18 cellular contexts compared by ENCODE assay signal in the genomic region with DNA sequence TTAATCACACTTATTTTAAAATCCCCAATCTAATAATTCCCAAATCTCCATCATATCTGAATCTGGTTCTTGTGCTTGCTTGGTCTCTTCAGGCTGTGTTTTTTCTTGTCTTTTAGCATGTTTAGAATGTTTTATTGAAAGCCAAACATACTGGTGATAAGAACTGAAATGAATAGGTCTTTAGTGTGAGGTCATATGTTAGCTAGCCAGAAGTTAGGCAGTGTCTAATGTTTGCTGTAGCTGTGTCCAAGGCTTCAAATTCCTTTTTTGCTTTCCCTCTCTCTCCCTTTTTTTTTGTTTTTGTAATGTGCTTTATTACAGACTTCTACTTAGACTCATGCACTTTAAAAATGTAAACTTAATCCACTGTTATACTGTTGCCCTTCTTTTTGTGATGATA.
DNase-seq lines count a peak whose midpoint lies in the region; ATAC-seq, FAIRE-seq and TF ChIP-seq lines count a peak whose summit lies in the region.
"Had no signal": no experiment of that assay in that cellular context is flagged by ENCODE, and none has a peak within 500 bp of the region (broad histone marks: within the 10 kb centered on the region; RNA-seq: fewer than 3 reads in every experiment).

No MANE protein-coding gene starts in this region.

- in situ Hi-C loops in mammary epithelial cell (cut with MboI; ENCODE audit: low sequenced_read_pairs in 2 of 2) = no loop called here

- no peaks in the 10 kb centered on the region for H3K4me1 ChIP-seq in mammary epithelial cell (ENCODE audit: insufficient read depth, low read length)

- CTCF ChIA-PET in mammary epithelial cell (lab: Charles Lee; ENCODE audit: low non-redundant PET) = no interaction called here

- peaks cover 4% of the 10 kb centered on the region for H3K36me3 Mint-ChIP-seq in progenitor cell of endocrine pancreas (ENCODE audit: insufficient read depth)
- no peaks in the 10 kb centered on the region for H3K36me3 Mint-ChIP-seq in stimulated activated memory B cell treated with anti-CD40 and anti-IgM and Interleukin-4, amounts not matched to agents 10 μg/mL and 1 μg/mL and 100 μg/mL, for 72 hours
- H3K36me3 Mint-ChIP-seq: CD14-positive monocyte had no signal

- no peaks in the 10 kb centered on the region for H3K79me2 ChIP-seq in mammary epithelial cell (ENCODE audit: insufficient read depth, low read length)

- H3K4me1 Mint-ChIP-seq in progenitor cell of endocrine pancreas (ENCODE audit: low read depth) = peaks cover 23% of the 10 kb centered on the region
- H3K4me1 Mint-ChIP-seq in stimulated activated memory B cell treated with anti-CD40 and anti-IgM and Interleukin-4, amounts not matched to agents 10 μg/mL and 1 μg/mL and 100 μg/mL, for 72 hours = no peaks in the 10 kb centered on the region
- H3K4me1 Mint-ChIP-seq: CD14-positive monocyte had no signal

- peaks cover 11% of the 10 kb centered on the region for H3K9me3 Mint-ChIP-seq in progenitor cell of endocrine pancreas (ENCODE audit: low read depth)
- H3K9me3 Mint-ChIP-seq in stimulated activated memory B cell treated with anti-CD40 and anti-IgM and Interleukin-4, amounts not matched to agents 10 μg/mL and 1 μg/mL and 100 μg/mL, for 72 hours = peaks cover 4% of the 10 kb centered on the region

- no peak overlapping the region for H3K4me3 ChIP-seq in fibroblast of the aortic adventitia (ENCODE audit: low read depth, low read length)
- no peak overlapping the region for H3K4me3 ChIP-seq in mammary epithelial cell (replicated peaks in 1 of 3; ENCODE audit: insufficient read depth in 1 of 3, low read depth in 2 of 3, low read length in 3 of 3)

- TF ChIP-seq CTCF in D721Med (IDR thresholded peaks at IDR 0.05; ENCODE audit: insufficient read depth, missing control alignments) = no peak
- no peak for TF ChIP-seq CTCF in fibroblast of the aortic adventitia (IDR thresholded peaks at IDR 0.05; ENCODE audit: insufficient read depth, low read length)
- no peak for TF ChIP-seq CTCF in progenitor cell of endocrine pancreas (IDR thresholded peaks at IDR 0.05; ENCODE audit: unreplicated experiment)
- no peak for TF ChIP-seq CTCF in mammary epithelial cell (conservative IDR thresholded peaks at IDR 0.05 in 1 of 2, IDR thresholded peaks at IDR 0.05 in 1 of 2; ENCODE audit: extremely low read depth in 1 of 2, insufficient read depth in 1 of 2, low read depth in 1 of 2, low read length in 2 of 2)

- no peak overlapping the region for H3K27ac ChIP-seq in mammary epithelial cell (ENCODE audit: insufficient read depth, low read depth, low read length)

- H4K20me1 ChIP-seq in mammary epithelial cell (ENCODE audit: insufficient read depth, low read length) = no peaks in the 10 kb centered on the region

- FAIRE-seq in D721Med (lab: Jason Lieb, UNC) = peak; percentile 80
- FAIRE-seq: H1 had no signal

- H3K27me3 ChIP-seq in mammary epithelial cell (ENCODE audit: insufficient read depth, low read length) = no peaks in the 10 kb centered on the region

- intact Hi-C loops in mammary epithelial cell (cut with micrococcal nuclease) = no loop called here

- no peaks in the 10 kb centered on the region for H3K27me3 Mint-ChIP-seq in progenitor cell of endocrine pancreas
- H3K27me3 Mint-ChIP-seq in stimulated activated memory B cell treated with anti-CD40 and anti-IgM and Interleukin-4, amounts not matched to agents 10 μg/mL and 1 μg/mL and 100 μg/mL, for 72 hours = no peaks in the 10 kb centered on the region

- H3K36me3 ChIP-seq in mammary epithelial cell (ENCODE audit: insufficient read depth, low read length) = no peaks in the 10 kb centered on the region

- BruUV-seq in mammary epithelial cell (replicated peaks; lab: Mats Ljungman, UMichigan) = no TSS peak

- DNase-seq in D721Med (ENCODE audit: insufficient read length, low spot score) = no peak
- DNase-seq in astrocyte of the hippocampus (ENCODE audit: low read depth, low spot score) = peak; percentile 39
- peak; percentile 61 for DNase-seq in fibroblast of the aortic adventitia (ENCODE audit: low read depth)
- DNase-seq in progenitor cell of endocrine pancreas (ENCODE audit: low spot score, unreplicated experiment) = no peak
- DNase-seq in mammary epithelial cell = no peak
- DNase-seq: AML-193; COR-L47; DMS53; HFFc6; NCI-H187; NCI-H446 treated with DMSO at 0.1 percent for 48 hours; NK-92 treated with Interleukin-12 subunit alpha and Interleukin-12 subunit beta, amount 100 ng/mL, for 24 hours; OCI-M1; SHP77 treated with DMSO at 0.1 percent for 48 hours had no signal

- no peak overlapping the region for H3K4me2 ChIP-seq in mammary epithelial cell (ENCODE audit: insufficient read depth, low read depth, low read length)

- H3K9me3 ChIP-seq in mammary epithelial cell (replicated peaks; ENCODE audit: insufficient read depth, low read length) = no peaks in the 10 kb centered on the region

- ATAC-seq in HG02678 (IDR thresholded peaks at IDR 0.05; ENCODE audit: unreplicated experiment) = no peak
- ATAC-seq in stimulated activated memory B cell treated with anti-CD40 and anti-IgM and Interleukin-4, amounts not matched to agents 10 μg/mL and 1 μg/mL and 100 μg/mL, for 72 hours = no peak

- no peak overlapping the region for H3K9ac ChIP-seq in mammary epithelial cell (ENCODE audit: insufficient read depth, low read length)

- no peak overlapping the region for H2AFZ ChIP-seq in mammary epithelial cell (ENCODE audit: low read depth, low read length)

- dilution Hi-C loops in mammary epithelial cell (cut with HindIII; ENCODE audit: low sequenced_read_pairs) = no loop called here

- H3K4me3 Mint-ChIP-seq in progenitor cell of endocrine pancreas (ENCODE audit: low read depth) = peak overlapping the region; percentile 5
- H3K4me3 Mint-ChIP-seq in stimulated activated memory B cell treated with anti-CD40 and anti-IgM and Interleukin-4, amounts not matched to agents 10 μg/mL and 1 μg/mL and 100 μg/mL, for 72 hours = no peak overlapping the region
- H3K4me3 Mint-ChIP-seq: CD14-positive monocyte, HFFc6 had no signal

- H3K27ac Mint-ChIP-seq in progenitor cell of endocrine pancreas = peak overlapping the region; percentile 82
- no peak overlapping the region for H3K27ac Mint-ChIP-seq in stimulated activated memory B cell treated with anti-CD40 and anti-IgM and Interleukin-4, amounts not matched to agents 10 μg/mL and 1 μg/mL and 100 μg/mL, for 72 hours
- H3K27ac Mint-ChIP-seq: CD14-positive monocyte, HFFc6 had no signal

Comparison
In these comparisons a context has a peak if more than half of its experiments do, and no peak if none do; other contexts are left out.
1. DNase-seq: peak in astrocyte of the hippocampus (single experiment) and fibroblast of the aortic adventitia (single experiment); none in D721Med (single experiment), progenitor cell of endocrine pancreas (single experiment) and mammary epithelial cell (single experiment).